In the genomic region with DNA sequence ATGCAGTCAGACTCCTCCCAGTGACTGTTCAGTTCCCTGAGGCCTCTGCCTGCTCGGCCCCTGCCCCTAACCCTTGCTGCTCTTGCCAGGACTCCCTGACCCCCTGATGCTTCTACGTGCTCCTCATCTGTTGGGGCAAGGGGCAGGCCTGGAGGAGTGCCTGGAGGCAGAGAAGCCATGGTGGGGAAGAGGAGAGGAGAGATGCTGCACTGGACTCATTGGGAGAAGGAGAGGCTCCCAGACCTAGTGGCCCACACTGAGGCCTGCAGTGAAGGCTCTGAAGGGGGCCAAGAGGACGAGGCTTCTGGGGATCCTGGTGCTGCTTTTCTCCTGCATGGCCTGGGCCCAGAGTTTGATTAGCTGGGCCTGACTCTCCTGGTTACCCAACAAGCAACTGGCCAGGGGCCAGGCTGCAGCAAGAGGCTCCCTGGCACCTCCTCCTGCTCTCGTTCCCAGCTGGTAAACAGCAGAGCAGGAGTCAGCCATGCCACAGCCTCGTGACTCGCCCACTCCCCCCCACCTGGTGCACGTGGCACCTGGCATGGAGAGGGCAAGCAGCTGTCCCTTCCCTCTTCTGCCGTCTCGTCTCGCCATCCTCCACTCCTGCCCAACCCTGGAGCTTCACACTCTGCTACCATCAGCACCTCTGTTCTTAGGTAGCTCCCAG, we compare ENCODE assay signal across 8 cellular contexts. TPM values are rescaled to one million over a fixed set of nuclear protein-coding genes. Genes with fewer than 3 reads are reported as not detected.
DNase-seq lines count a peak whose midpoint lies in the region; ATAC-seq and TF ChIP-seq lines count a peak whose summit lies in the region.

No MANE protein-coding gene starts in this region.

- H2AFZ ChIP-seq in smooth muscle cell (ENCODE audit: low read depth), result no peak overlapping the region

- ATAC-seq in omental fat pad (ENCODE audit: low FRiP score) (peak; percentile 58), GM18868 (IDR thresholded peaks at IDR 0.05; ENCODE audit: unreplicated experiment) (no peak)

- H3K4me3 ChIP-seq in endocrine pancreas (ENCODE audit: control insufficient read depth, insufficient read depth, low read length) (peak overlapping the region; percentile 55), smooth muscle cell (no peak overlapping the region), A673 (ENCODE audit: low read depth, low read length, poor library complexity, severe bottlenecking) (no peak overlapping the region)

- POLR2A ChIA-PET in A673 (lab: Charles Lee; ENCODE audit: low non-redundant PET), result interaction anchor here (0.6 kb wide), 1 partner anchor 21 kb away, joined by 3 read pairs; the partner anchor contains the start of gene THEM5

- H3K36me3 ChIP-seq in endocrine pancreas (ENCODE audit: control insufficient read depth, insufficient read depth, low read length) (no peaks in the 10 kb centered on the region), smooth muscle cell (ENCODE audit: low read depth) (no peaks in the 10 kb centered on the region), A673 (ENCODE audit: insufficient read depth, low read length, poor library complexity, severe bottlenecking) (no peaks in the 10 kb centered on the region)

- H3K9me3 ChIP-seq in endocrine pancreas (ENCODE audit: control insufficient read depth, low read length) (no peaks in the 10 kb centered on the region), smooth muscle cell (replicated peaks; ENCODE audit: low read depth) (no peaks in the 10 kb centered on the region), A673 (ENCODE audit: low read depth, low read length, poor library complexity, severe bottlenecking) (no peaks in the 10 kb centered on the region)

- DNase-seq in DMS 273 treated with DMSO at 0.1 percent for 48 hours (lab: John Stamatoyannopoulos, UW) (peak; percentile 28), NCI-H2107 treated with DMSO at 0.1 percent for 48 hours (lab: John Stamatoyannopoulos, UW; ENCODE audit: unreplicated experiment) (peak; percentile 56), omental fat pad (ENCODE audit: low spot score) (peak; percentile 42), smooth muscle cell (lab: John Stamatoyannopoulos, UW; ENCODE audit: unreplicated experiment) (no peak), A673 (ENCODE audit: low spot score) (no peak)
- no peak for DNase-seq in stimulated activated CD4-positive, alpha-beta T cell treated with anti-CD3 and anti-CD28 coated beads, Interleukin-4, amount 100 ng/mL, for 1 hour

- H3K27me3 ChIP-seq in endocrine pancreas (ENCODE audit: control insufficient read depth, insufficient read depth, low read length) (no peaks in the 10 kb centered on the region), smooth muscle cell (ENCODE audit: low read depth) (peaks cover 7% of the 10 kb centered on the region), A673 (replicated peaks; ENCODE audit: insufficient read depth, low read depth, low read length, poor library complexity) (peaks cover 7% of the 10 kb centered on the region)

- H3K9ac ChIP-seq in endocrine pancreas (ENCODE audit: control insufficient read depth, insufficient read depth, low read length), result peak overlapping the region; percentile 75
- no peak overlapping the region for H3K9ac ChIP-seq in smooth muscle cell (ENCODE audit: low read depth)

- peaks cover 2% of the 10 kb centered on the region for H3F3A ChIP-seq in smooth muscle cell (ENCODE audit: low read depth)

- TF ChIP-seq CTCF in omental fat pad (IDR thresholded peaks at IDR 0.05), result no peak
- TF ChIP-seq CTCF in smooth muscle cell (IDR thresholded peaks at IDR 0.05; ENCODE audit: borderline replicate concordance, insufficient read depth, poor library complexity, severe bottlenecking), result no peak
- no peak for TF ChIP-seq CTCF in A673 (conservative IDR thresholded peaks at IDR 0.05; ENCODE audit: low read depth, low read length)

- H3K27ac ChIP-seq in smooth muscle cell (ENCODE audit: low read depth) (no peak overlapping the region), A673 (ENCODE audit: low read depth, low read length, poor library complexity, severe bottlenecking) (no peak overlapping the region)

- CTCF ChIA-PET in A673 (lab: Charles Lee), result no interaction called here

- no peak overlapping the region for H3K4me2 ChIP-seq in smooth muscle cell

- no peaks in the 10 kb centered on the region for H3K79me2 ChIP-seq in smooth muscle cell (ENCODE audit: low read depth)

- H3K4me1 ChIP-seq in endocrine pancreas (ENCODE audit: control insufficient read depth, insufficient read depth, low read length) (peaks cover 7% of the 10 kb centered on the region), smooth muscle cell (ENCODE audit: low read depth) (peaks cover 3% of the 10 kb centered on the region), A673 (ENCODE audit: insufficient read depth, low read length, poor library complexity, severe bottlenecking) (no peaks in the 10 kb centered on the region)

- intact Hi-C loops in A673 (cut with micrococcal nuclease; ENCODE audit: unreplicated experiment), result no loop called here

- no TSS peak for BruUV-seq in A673 (replicated peaks; lab: Mats Ljungman, UMichigan)

- no peaks in the 10 kb centered on the region for H4K20me1 ChIP-seq in smooth muscle cell (ENCODE audit: low read depth)

- 87% methylated on average over 10 of the region's 10 CpGs for WGBS in smooth muscle cell (ENCODE audit: low lambda C conversion rate)

RNA-seq across cellular contexts. Expression of gene RORC, which starts 0.8 kb away (rescaled TPM):
- total RNA-seq in omental fat pad, result 10 to 100 TPM in 1 of 4 donors, 1 to 10 TPM in 2, not detected in 1; 2.0 to 16.0 (median 5.8) TPM
- not detected in 2 replicates for total RNA-seq in smooth muscle cell
- polyA plus RNA-seq in smooth muscle cell, result not detected in 2 replicates
- total RNA-seq in A673 (2021), result not detected in 2 replicates

RNA-seq across cellular contexts. Expression of gene C2CD4D, which starts 7.2 kb away (rescaled TPM):
- total RNA-seq in omental fat pad, result 1 to 10 TPM in 1 of 4 donors, not detected in 3; 1.9 TPM
- not detected in 2 replicates for total RNA-seq in smooth muscle cell
- polyA plus RNA-seq in smooth muscle cell, result 1.2 TPM in 1 of 2 replicates, not detected in the other
- not detected in 2 replicates for total RNA-seq in A673 (2021)

RNA-seq across cellular contexts. Expression of gene THEM5, which starts 21.1 kb away (rescaled TPM):
- total RNA-seq in omental fat pad, result not detected
- total RNA-seq in smooth muscle cell, result 0.76 and 2.1 TPM in 2 replicates
- polyA plus RNA-seq in smooth muscle cell, result 1.0 and 1.3 TPM in 2 replicates
- not detected in 2 replicates for total RNA-seq in A673 (2021)

RNA-seq across cellular contexts. Expression of gene LINGO4, which starts 27.2 kb away (rescaled TPM):
- total RNA-seq in omental fat pad (under 1 TPM in 1 of 4 donors, not detected in 3; 0.19 TPM), smooth muscle cell (not detected in 2 replicates), A673 (2021) (not detected in 2 replicates)
- not detected in 2 replicates for polyA plus RNA-seq in smooth muscle cell

RNA-seq across cellular contexts. Expression of gene TDRKH, which starts 42.2 kb away (rescaled TPM):
- 1 to 10 TPM; 3.2 to 4.9 (median 4.1) TPM for total RNA-seq in omental fat pad
- total RNA-seq in smooth muscle cell, result 3.9 and 8.5 TPM in 2 replicates
- 3.9 and 4.7 TPM in 2 replicates for polyA plus RNA-seq in smooth muscle cell
- 2.1 and 3.2 TPM in 2 replicates for total RNA-seq in A673 (2021)

Comparison
In these comparisons a context has a peak if more than half of its experiments do, and no peak if none do; other contexts are left out.
1. DNase-seq: peak in DMS 273 treated with DMSO at 0.1 percent for 48 hours (single experiment), NCI-H2107 treated with DMSO at 0.1 percent for 48 hours (single experiment) and omental fat pad (single experiment); none in stimulated activated CD4-positive, alpha-beta T cell treated with anti-CD3 and anti-CD28 coated beads, Interleukin-4, amount 100 ng/mL, for 1 hour (single experiment), smooth muscle cell (single experiment) and A673 (single experiment).